In the genomic region with DNA sequence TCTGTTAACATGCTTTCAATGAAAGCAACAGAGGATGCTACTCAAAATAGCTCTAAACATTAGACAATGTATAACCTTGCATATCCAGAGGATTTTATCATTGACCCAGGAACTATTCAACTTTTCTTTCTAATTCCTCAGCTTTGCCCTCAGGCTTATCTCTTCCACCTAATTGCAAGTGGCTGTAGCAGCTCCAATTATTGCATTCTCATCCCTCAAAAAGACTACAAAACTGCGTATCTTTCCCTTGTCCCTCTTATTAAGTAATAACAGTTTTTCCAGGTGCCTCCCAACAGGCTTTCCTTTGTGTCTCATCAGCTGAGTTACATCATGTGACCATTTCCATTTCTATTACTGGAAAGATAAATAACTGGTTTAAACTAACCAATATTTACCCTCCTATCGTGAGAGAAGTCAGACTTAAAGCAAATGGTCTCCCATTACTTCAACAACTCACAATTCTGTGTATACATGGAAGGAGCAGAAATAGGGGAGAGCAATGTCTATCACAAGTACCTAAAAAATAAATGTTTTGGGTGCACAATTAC, we compare ENCODE assay signal across 27 cellular contexts.
DNase-seq lines count a peak whose midpoint lies in the region; ATAC-seq and TF ChIP-seq lines count a peak whose summit lies in the region.
"Had no signal": no experiment of that assay in that cellular context is flagged by ENCODE, and none has a peak within 500 bp of the region (broad histone marks: within the 10 kb centered on the region; RNA-seq: fewer than 3 reads in every experiment).

No MANE protein-coding gene starts in this region.

- no peaks in the 10 kb centered on the region for H3K36me3 ChIP-seq in CD8-positive, alpha-beta memory T cell (ENCODE audit: insufficient read depth, low read length)
- H3K36me3 ChIP-seq: heart right ventricle, Peyer's patch, SJSA1, transverse colon had no signal

- H3K9me3 Mint-ChIP-seq in activated CD4-positive, alpha-beta T cell treated with anti-CD3 and anti-CD28 coated beads for 36 hours (ENCODE audit: low read depth): no peaks in the 10 kb centered on the region
- no peaks in the 10 kb centered on the region for H3K9me3 Mint-ChIP-seq in CD8-positive, alpha-beta memory T cell
- H3K9me3 Mint-ChIP-seq: activated CD4-positive, alpha-beta memory T cell treated with anti-CD3 and anti-CD28 coated beads for 36 hours; activated naive CD8-positive, alpha-beta T cell treated with anti-CD3 and anti-CD28 coated beads, Interleukin-2, amount 10 ng/mL, durations not matched to agents 7 days and 5 days; nephron had no signal

- CTCF ChIA-PET in activated CD4-positive, alpha-beta T cell treated with anti-CD3 and anti-CD28 coated beads for 36 hours (lab: Charles Lee): interaction anchor here (0.6 to 1.2 kb wide), 5 partner anchors 8 to 281 kb away, joined by 3 read pairs; no protein-coding TSS in a partner anchor
- CTCF ChIA-PET in CD8-positive, alpha-beta memory T cell (lab: Charles Lee): interaction anchor here (0.8 to 1.0 kb wide), 2 partner anchors 13 to 79 kb away, joined by 3 read pairs; no protein-coding TSS in a partner anchor

- no peak for TF ChIP-seq POLR2A in erythroblast (IDR thresholded peaks at IDR 0.05; ENCODE audit: low read length)

- no peak overlapping the region for H3K4me3 Mint-ChIP-seq in activated CD4-positive, alpha-beta T cell treated with anti-CD3 and anti-CD28 coated beads for 36 hours
- H3K4me3 Mint-ChIP-seq in CD8-positive, alpha-beta memory T cell: no peak overlapping the region
- H3K4me3 Mint-ChIP-seq: activated CD4-positive, alpha-beta memory T cell treated with anti-CD3 and anti-CD28 coated beads for 36 hours; activated naive CD8-positive, alpha-beta T cell treated with anti-CD3 and anti-CD28 coated beads, Interleukin-2, amount 10 ng/mL, durations not matched to agents 7 days and 5 days; nephron had no signal

- no peak for DNase-seq in activated CD4-positive, alpha-beta T cell treated with anti-CD3 and anti-CD28 coated beads for 36 hours
- DNase-seq in activated CD4-positive, alpha-beta T cell treated with anti-CD3 and anti-CD28 coated beads, Interleukin-2, amount 50 U/mL, for 48 hours: no peak
- no peak for DNase-seq in CD8-positive, alpha-beta memory T cell
- DNase-seq in OCI-M1 (lab: John Stamatoyannopoulos, UW) (peak; percentile 9), erythroblast (lab: John Stamatoyannopoulos, UW) (peak; percentile 6 to 20), GM19240 (ENCODE audit: insufficient read length, low spot score) (no peak), SW480 (ENCODE audit: low spot score) (no peak)
- DNase-seq: activated CD4-positive, alpha-beta memory T cell treated with anti-CD3 and anti-CD28 coated beads for 36 hours; activated naive CD8-positive, alpha-beta T cell treated with anti-CD3 and anti-CD28 coated beads, Interleukin-2, amount 10 ng/mL, durations not matched to agents 7 days and 5 days; HCEC 1CT; heart right ventricle; KG1; midbrain; NCI-H187; NCI-H2227 treated with DMSO at 0.1 percent for 48 hours; Peyer's patch; posterior cingulate gyrus; stimulated activated CD4-positive, alpha-beta T cell treated with anti-CD3 and anti-CD28 coated beads, Interleukin-15, amount 100 ng/mL, for 24 hours; stimulated activated CD8-positive, alpha-beta memory T cell treated with anti-CD3 and anti-CD28 coated beads, Interleukin-4, amount 100 ng/mL, for 48 hours; T-helper 2 cell; transverse colon had no signal

- H3K27ac ChIP-seq in CD8-positive, alpha-beta memory T cell (ENCODE audit: low read depth, low read length): no peak overlapping the region
- H3K27ac ChIP-seq: epithelial cell of prostate, heart right ventricle, Peyer's patch, SJSA1, transverse colon had no signal

- H3K9me3 ChIP-seq in CD8-positive, alpha-beta memory T cell (ENCODE audit: low read length): no peaks in the 10 kb centered on the region
- H3K9me3 ChIP-seq: Peyer's patch, SJSA1, transverse colon had no signal

- intact Hi-C loops in activated CD4-positive, alpha-beta T cell treated with anti-CD3 and anti-CD28 coated beads for 36 hours (cut with DNase I, micrococcal nuclease): loop anchor here (5.0 to 10.0 kb wide), 4 partner anchors 63 to 1426 kb away; a partner anchor contains a TSS

- H3K27ac Mint-ChIP-seq in activated CD4-positive, alpha-beta T cell treated with anti-CD3 and anti-CD28 coated beads for 36 hours: peak overlapping the region; percentile 34
- H3K27ac Mint-ChIP-seq in CD8-positive, alpha-beta memory T cell: peak overlapping the region in 5 of 8 donors; percentile 4 to 80 (median 32)
- H3K27ac Mint-ChIP-seq: activated CD4-positive, alpha-beta memory T cell treated with anti-CD3 and anti-CD28 coated beads for 36 hours; activated naive CD8-positive, alpha-beta T cell treated with anti-CD3 and anti-CD28 coated beads, Interleukin-2, amount 10 ng/mL, durations not matched to agents 7 days and 5 days; nephron had no signal

- POLR2A ChIA-PET in activated CD4-positive, alpha-beta T cell treated with anti-CD3 and anti-CD28 coated beads for 36 hours (lab: Charles Lee): interaction anchor here (0.8 kb wide), 1 partner anchor 10 kb away, joined by 3 read pairs; no protein-coding TSS in a partner anchor
- POLR2A ChIA-PET in CD8-positive, alpha-beta memory T cell (lab: Charles Lee): interaction anchor here (0.8 to 1.2 kb wide), 2 partner anchors 10 to 78 kb away, joined by 3 to 4 read pairs; a partner anchor contains a TSS

- peaks cover 45% of the 10 kb centered on the region for H3K4me1 ChIP-seq in CD8-positive, alpha-beta memory T cell (ENCODE audit: insufficient read depth, low read length)
- H3K4me1 ChIP-seq: SJSA1 had no signal

- no peak for ATAC-seq in activated CD4-positive, alpha-beta T cell treated with anti-CD3 and anti-CD28 coated beads for 36 hours
- ATAC-seq in GM18907 (IDR thresholded peaks at IDR 0.05; ENCODE audit: unreplicated experiment): no peak
- ATAC-seq: heart right ventricle, left lobe of liver, sciatic nerve had no signal

- H3K27me3 Mint-ChIP-seq in activated CD4-positive, alpha-beta T cell treated with anti-CD3 and anti-CD28 coated beads for 36 hours: no peaks in the 10 kb centered on the region
- H3K27me3 Mint-ChIP-seq in CD8-positive, alpha-beta memory T cell: no peaks in the 10 kb centered on the region
- H3K27me3 Mint-ChIP-seq: activated CD4-positive, alpha-beta memory T cell treated with anti-CD3 and anti-CD28 coated beads for 36 hours; activated naive CD8-positive, alpha-beta T cell treated with anti-CD3 and anti-CD28 coated beads, Interleukin-2, amount 10 ng/mL, durations not matched to agents 7 days and 5 days had no signal

- H3K4me3 ChIP-seq in CD8-positive, alpha-beta memory T cell (ENCODE audit: low read length): no peak overlapping the region
- H3K4me3 ChIP-seq: heart right ventricle, Peyer's patch, SJSA1, transverse colon had no signal

- no peaks in the 10 kb centered on the region for H3K36me3 Mint-ChIP-seq in activated CD4-positive, alpha-beta T cell treated with anti-CD3 and anti-CD28 coated beads for 36 hours (ENCODE audit: low read depth)
- peaks cover 0 to 4% (median 1%) of the 10 kb centered on the region in 3 donors for H3K36me3 Mint-ChIP-seq in CD8-positive, alpha-beta memory T cell
- H3K36me3 Mint-ChIP-seq: activated CD4-positive, alpha-beta memory T cell treated with anti-CD3 and anti-CD28 coated beads for 36 hours; activated naive CD8-positive, alpha-beta T cell treated with anti-CD3 and anti-CD28 coated beads, Interleukin-2, amount 10 ng/mL, durations not matched to agents 7 days and 5 days had no signal

- no peaks in the 10 kb centered on the region for H3K27me3 ChIP-seq in CD8-positive, alpha-beta memory T cell (ENCODE audit: insufficient read depth, low read length, poor library complexity, severe bottlenecking)
- H3K27me3 ChIP-seq: heart right ventricle, Peyer's patch, SJSA1, transverse colon had no signal

- peaks cover 73% of the 10 kb centered on the region for H3K4me1 Mint-ChIP-seq in activated CD4-positive, alpha-beta T cell treated with anti-CD3 and anti-CD28 coated beads for 36 hours
- H3K4me1 Mint-ChIP-seq in CD8-positive, alpha-beta memory T cell: peaks cover 54 to 78% (median 73%) of the 10 kb centered on the region in 3 donors

Comparison
In these comparisons a context has a peak if more than half of its experiments do, and no peak if none do; other contexts are left out.
1. DNase-seq: peak in OCI-M1 (single experiment) and erythroblast (2 of 2); none in activated CD4-positive, alpha-beta T cell treated with anti-CD3 and anti-CD28 coated beads for 36 hours (single experiment), activated CD4-positive, alpha-beta T cell treated with anti-CD3 and anti-CD28 coated beads, Interleukin-2, amount 50 U/mL, for 48 hours (0 of 2), CD8-positive, alpha-beta memory T cell (0 of 5), GM19240 (single experiment) and SW480 (single experiment).